Comparison of ENCODE assay signal across 8 cellular contexts in the genomic region with DNA sequence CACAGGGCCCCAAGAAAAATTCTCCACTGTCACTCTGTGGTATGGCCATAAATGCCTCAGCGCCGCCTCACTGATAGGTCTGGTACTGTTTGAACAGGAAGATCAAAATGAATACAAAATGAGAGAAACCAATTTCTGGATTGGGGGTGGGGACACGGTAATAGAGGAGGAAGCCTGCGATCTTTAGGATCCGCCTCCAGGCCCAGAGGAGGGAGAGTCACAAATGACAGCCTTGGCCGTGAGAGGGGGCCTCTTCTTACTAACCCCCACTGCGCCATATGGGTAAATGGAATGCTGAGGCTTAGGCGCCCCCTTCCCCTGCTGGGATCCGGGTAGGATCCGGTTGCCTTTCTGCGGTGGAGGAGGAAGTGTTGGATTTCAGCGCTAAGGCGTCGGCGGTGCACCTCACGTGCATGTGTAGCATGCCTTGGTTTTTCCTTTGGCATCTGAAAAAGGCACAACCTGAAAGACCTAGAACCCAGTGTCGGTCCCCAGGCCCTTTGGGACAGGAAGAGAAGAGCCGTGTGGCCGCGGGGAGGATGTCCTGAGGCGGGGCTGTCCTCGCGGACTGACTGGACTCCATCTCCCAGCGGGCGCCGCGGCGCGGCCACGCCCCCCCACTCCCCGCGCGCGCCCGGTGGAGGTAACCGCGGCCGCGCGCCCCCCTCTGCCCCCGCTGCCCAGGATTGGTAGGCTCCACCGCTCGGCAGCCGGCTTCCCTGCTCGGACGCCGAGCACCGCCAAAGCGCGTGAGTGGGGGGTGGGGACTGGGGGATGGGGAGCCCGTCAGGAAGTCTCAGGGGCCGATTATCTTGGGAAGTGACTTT. TPM values are rescaled to one million over a fixed set of nuclear protein-coding genes. Genes with fewer than 3 reads are reported as not detected.
DNase-seq lines count a peak whose midpoint lies in the region; ATAC-seq and TF ChIP-seq lines count a peak whose summit lies in the region.

No MANE protein-coding gene starts in this region.

- H3K4me3 Mint-ChIP-seq in activated T-helper 2 cell treated with anti-CD3 and anti-CD28 coated beads, Interferon-gamma antibody, Interleukin-2, Interleukin-4, amounts not matched to agents 10 μg/mL and 5 μg/mL and 100 μg/mL, durations not matched to agents 14 hours and 24 hours and 36 hours (ENCODE audit: low read depth), result peak overlapping the region; percentile 84
- H3K4me3 Mint-ChIP-seq in natural killer cell, result peak overlapping the region; percentile 92

- intact Hi-C loops in activated T-helper 2 cell treated with anti-CD3 and anti-CD28 coated beads, Interferon-gamma antibody, Interleukin-2, Interleukin-4, amounts not matched to agents 10 μg/mL and 5 μg/mL and 100 μg/mL, durations not matched to agents 14 hours and 24 hours and 36 hours (cut with micrococcal nuclease), result loop anchor here (1.0 to 5.0 kb wide), 6 partner anchors 21 to 738 kb away; a partner anchor contains a TSS
- intact Hi-C loops in natural killer cell (cut with micrococcal nuclease), result loop anchor here (1.0 kb wide), 1 partner anchor 21 kb away; a partner anchor contains a TSS

- H3K36me3 Mint-ChIP-seq in activated T-helper 2 cell treated with anti-CD3 and anti-CD28 coated beads, Interferon-gamma antibody, Interleukin-2, Interleukin-4, amounts not matched to agents 10 μg/mL and 5 μg/mL and 100 μg/mL, durations not matched to agents 14 hours and 24 hours and 36 hours (ENCODE audit: low read depth), result peaks cover 23% of the 10 kb centered on the region
- H3K36me3 Mint-ChIP-seq in natural killer cell, result no peaks in the 10 kb centered on the region

- TF ChIP-seq CTCF in DND-41 (IDR thresholded peaks at IDR 0.05; ENCODE audit: borderline replicate concordance, extremely low read depth, low read length, poor library complexity, severe bottlenecking) (peak; percentile 41), fibroblast of mammary gland (conservative IDR thresholded peaks at IDR 0.05; ENCODE audit: control insufficient read depth, insufficient read depth, low read depth, low read length) (no peak), natural killer cell (IDR thresholded peaks at IDR 0.05) (no peak)

- peak overlapping the region; percentile 100 for H3K4me2 ChIP-seq in DND-41 (ENCODE audit: insufficient read depth, low read length)

- H3K4me3 ChIP-seq in DND-41 (ENCODE audit: low read depth in 1 of 2, low read length in 2 of 2) (peak overlapping the region; percentile 78 to 92; a peak in 3 of 4 replicates), fibroblast of mammary gland (ENCODE audit: control insufficient read depth, low read depth, low read length) (peak overlapping the region; percentile 71)

- peak overlapping the region; percentile 61 for H3K9ac ChIP-seq in DND-41 (ENCODE audit: low read depth, low read length)

- peak overlapping the region; percentile 89 for H3K27ac ChIP-seq in DND-41 (ENCODE audit: low read length)

- peaks cover 30% of the 10 kb centered on the region for H4K20me1 ChIP-seq in DND-41 (ENCODE audit: insufficient read depth, low read length)

- H3K4me1 Mint-ChIP-seq in activated T-helper 2 cell treated with anti-CD3 and anti-CD28 coated beads, Interferon-gamma antibody, Interleukin-2, Interleukin-4, amounts not matched to agents 10 μg/mL and 5 μg/mL and 100 μg/mL, durations not matched to agents 14 hours and 24 hours and 36 hours (ENCODE audit: low read depth), result peaks cover 53% of the 10 kb centered on the region
- peaks cover 54 to 56% of the 10 kb centered on the region in 2 donors for H3K4me1 Mint-ChIP-seq in natural killer cell

- ATAC-seq in DND-41 (ENCODE audit: insufficient read depth, low read depth) (peak; percentile 62), natural killer cell (peak; percentile 54 to 82 (median 68))

- no peaks in the 10 kb centered on the region for H3K27me3 Mint-ChIP-seq in activated T-helper 2 cell treated with anti-CD3 and anti-CD28 coated beads, Interferon-gamma antibody, Interleukin-2, Interleukin-4, amounts not matched to agents 10 μg/mL and 5 μg/mL and 100 μg/mL, durations not matched to agents 14 hours and 24 hours and 36 hours (ENCODE audit: low read depth)
- H3K27me3 Mint-ChIP-seq in natural killer cell (ENCODE audit: low read depth in 2 of 2), result no peaks in the 10 kb centered on the region

- H3K36me3 ChIP-seq in DND-41 (ENCODE audit: insufficient read depth, low read length), result peaks cover under 1% of the 10 kb centered on the region; the same call in 1 of the 2 replicates

- peaks cover 48% of the 10 kb centered on the region for H3K4me1 ChIP-seq in DND-41 (ENCODE audit: insufficient read depth, low read length)

- H3K27ac Mint-ChIP-seq in activated T-helper 2 cell treated with anti-CD3 and anti-CD28 coated beads, Interferon-gamma antibody, Interleukin-2, Interleukin-4, amounts not matched to agents 10 μg/mL and 5 μg/mL and 100 μg/mL, durations not matched to agents 14 hours and 24 hours and 36 hours, result peak overlapping the region; percentile 97
- H3K27ac Mint-ChIP-seq in natural killer cell, result peak overlapping the region; percentile 76 to 87

- H3K9me3 ChIP-seq in DND-41 (ENCODE audit: insufficient read depth, low read length, severe bottlenecking), result no peaks in the 10 kb centered on the region

- H3K79me2 ChIP-seq in DND-41 (ENCODE audit: insufficient read depth, low read length), result peaks cover 37% of the 10 kb centered on the region

- H3K27me3 ChIP-seq in DND-41 (ENCODE audit: insufficient read depth, low read length, poor library complexity), result no peaks in the 10 kb centered on the region

- peak; percentile 89 for DNase-seq in DND-41
- peak; percentile 40 for DNase-seq in GOT3 (lab: John Stamatoyannopoulos, UW)
- peak; percentile 95 to 97 for DNase-seq in Kasumi-1 (lab: John Stamatoyannopoulos, UW)
- DNase-seq in RPMI8226, result peak; percentile 96
- peak; percentile 80 for DNase-seq in activated T-helper 2 cell treated with anti-CD3 and anti-CD28 coated beads, Interferon-gamma antibody, Interleukin-2, Interleukin-4, amounts not matched to agents 10 μg/mL and 5 μg/mL and 100 μg/mL, durations not matched to agents 14 hours and 24 hours and 36 hours (ENCODE audit: low spot score)
- DNase-seq in fibroblast of mammary gland (ENCODE audit: low read depth), result peak; percentile 78
- peak; percentile 79 for DNase-seq in natural killer cell
- DNase-seq in stimulated activated naive CD4-positive, alpha-beta T cell (lab: John Stamatoyannopoulos, UW), result peak; percentile 82 to 97 (median 90)

- H3K9me3 Mint-ChIP-seq in activated T-helper 2 cell treated with anti-CD3 and anti-CD28 coated beads, Interferon-gamma antibody, Interleukin-2, Interleukin-4, amounts not matched to agents 10 μg/mL and 5 μg/mL and 100 μg/mL, durations not matched to agents 14 hours and 24 hours and 36 hours, result no peaks in the 10 kb centered on the region
- no peaks in the 10 kb centered on the region for H3K9me3 Mint-ChIP-seq in natural killer cell

- H2AFZ ChIP-seq in DND-41 (ENCODE audit: low read depth, low read length), result peak overlapping the region; percentile 93

RNA-seq across cellular contexts. Expression of a gene that starts 0.7 kb away (rescaled TPM):
- total RNA-seq in activated T-helper 2 cell treated with anti-CD3 and anti-CD28 coated beads, Interferon-gamma antibody, Interleukin-2, Interleukin-4, amounts not matched to agents 10 μg/mL and 5 μg/mL and 100 μg/mL, durations not matched to agents 14 hours and 24 hours and 36 hours, result 83.2 and 89.4 TPM in 2 replicates
- 100 to 1,000 TPM; 333 to 383 (median 335) TPM for total RNA-seq in natural killer cell

RNA-seq across cellular contexts. Expression of a gene that starts 11.4 kb away (rescaled TPM):
- 10.8 and 11.4 TPM in 2 replicates for total RNA-seq in activated T-helper 2 cell treated with anti-CD3 and anti-CD28 coated beads, Interferon-gamma antibody, Interleukin-2, Interleukin-4, amounts not matched to agents 10 μg/mL and 5 μg/mL and 100 μg/mL, durations not matched to agents 14 hours and 24 hours and 36 hours
- 10 to 100 TPM; 11.3 to 26.0 (median 13.5) TPM for total RNA-seq in natural killer cell

RNA-seq across cellular contexts. Expression of a gene that starts 20.6 kb away (rescaled TPM):
- total RNA-seq in activated T-helper 2 cell treated with anti-CD3 and anti-CD28 coated beads, Interferon-gamma antibody, Interleukin-2, Interleukin-4, amounts not matched to agents 10 μg/mL and 5 μg/mL and 100 μg/mL, durations not matched to agents 14 hours and 24 hours and 36 hours, result 23.2 and 24.5 TPM in 2 replicates
- 10 to 100 TPM; 15.5 to 21.9 (median 16.8) TPM for total RNA-seq in natural killer cell

RNA-seq across cellular contexts. Expression of a gene that starts 54.4 kb away (rescaled TPM):
- 158 and 161 TPM in 2 replicates for total RNA-seq in activated T-helper 2 cell treated with anti-CD3 and anti-CD28 coated beads, Interferon-gamma antibody, Interleukin-2, Interleukin-4, amounts not matched to agents 10 μg/mL and 5 μg/mL and 100 μg/mL, durations not matched to agents 14 hours and 24 hours and 36 hours
- total RNA-seq in natural killer cell, result 10 to 100 TPM; 66.0 to 75.4 (median 67.8) TPM

Comparison
In these comparisons a context has a peak if more than half of its experiments do, and no peak if none do; other contexts are left out.
1. Peak in every context shown above with its lines: DNase-seq, ATAC-seq, H3K4me3 ChIP-seq and H3K27ac ChIP-seq.
2. DNase-seq: peak in every context shown above with its lines; median percentile 96 in Kasumi-1; 96 in RPMI8226; 90 in stimulated activated naive CD4-positive, alpha-beta T cell; 89 in DND-41; 80 in activated T-helper 2 cell treated with anti-CD3 and anti-CD28 coated beads, Interferon-gamma antibody, Interleukin-2, Interleukin-4, amounts not matched to agents 10 μg/mL and 5 μg/mL and 100 μg/mL, durations not matched to agents 14 hours and 24 hours and 36 hours; 79 in natural killer cell; 78 in fibroblast of mammary gland; 40 in GOT3.